Comparison of ENCODE assay signal across 15 cellular contexts in the genomic region with DNA sequence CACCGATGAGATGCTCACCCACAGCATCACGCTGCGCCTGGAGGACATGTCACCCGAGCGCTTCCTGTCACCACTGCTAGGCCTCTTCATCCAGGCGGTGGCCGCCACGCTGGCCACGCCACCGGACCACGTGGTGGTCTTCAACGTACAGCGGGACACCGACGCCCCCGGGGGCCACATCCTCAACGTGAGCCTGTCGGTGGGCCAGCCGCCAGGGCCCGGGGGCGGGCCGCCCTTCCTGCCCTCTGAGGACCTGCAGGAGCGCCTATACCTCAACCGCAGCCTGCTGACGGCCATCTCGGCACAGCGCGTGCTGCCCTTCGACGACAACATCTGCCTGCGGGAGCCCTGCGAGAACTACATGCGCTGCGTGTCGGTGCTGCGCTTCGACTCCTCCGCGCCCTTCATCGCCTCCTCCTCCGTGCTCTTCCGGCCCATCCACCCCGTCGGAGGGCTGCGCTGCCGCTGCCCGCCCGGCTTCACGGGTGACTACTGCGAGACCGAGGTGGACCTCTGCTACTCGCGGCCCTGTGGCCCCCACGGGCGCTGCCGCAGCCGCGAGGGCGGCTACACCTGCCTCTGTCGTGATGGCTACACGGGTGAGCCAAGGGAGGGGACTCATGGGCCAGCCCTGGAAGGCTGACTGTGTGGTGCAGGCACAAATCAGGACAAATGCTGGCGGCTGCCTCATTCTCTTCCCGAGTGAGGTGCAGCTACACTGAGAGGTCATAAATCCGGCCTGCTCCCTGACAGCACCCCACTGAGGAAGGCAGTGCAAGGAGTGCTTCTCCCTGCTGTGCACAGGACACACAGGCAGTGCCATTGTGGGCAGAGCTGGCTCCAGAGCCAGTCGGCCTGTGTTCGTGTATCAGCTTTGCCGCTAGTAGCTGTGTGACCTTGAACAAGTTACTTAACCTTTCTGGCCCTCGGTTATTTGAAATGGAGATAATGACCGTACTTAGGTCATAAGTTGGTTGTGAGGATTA. TPM values are rescaled to one million over a fixed set of nuclear protein-coding genes. Genes with fewer than 3 reads are reported as not detected.
DNase-seq lines count a peak whose midpoint lies in the region; ATAC-seq, FAIRE-seq and TF ChIP-seq lines count a peak whose summit lies in the region.
"Had no signal": no experiment of that assay in that cellular context is flagged by ENCODE, and none has a peak within 500 bp of the region (broad histone marks: within the 10 kb centered on the region; RNA-seq: fewer than 3 reads in every experiment).

No MANE protein-coding gene starts in this region.

- no peak for TF ChIP-seq EP300 in K562 (IDR thresholded peaks at IDR 0.05; ENCODE audit: low read length)

- in situ Hi-C loops in K562 (cut with MboI) = no loop called here

- no peak for FAIRE-seq in K562 (lab: Jason Lieb, UNC)

- H2AFZ ChIP-seq in K562 (ENCODE audit: low read depth, low read length) = no peak overlapping the region

- CTCF ChIA-PET in K562 (lab: Yijun Ruan, JAX; ENCODE audit: low intra/inter-chr PET ratio) = no interaction called here
- CTCF ChIA-PET in activated CD4-positive, alpha-beta T cell treated with anti-CD3 and anti-CD28 coated beads, Interleukin-2, amount 10 ng/mL, durations not matched to agents 7 days and 5 days (lab: Charles Lee) = interaction anchor here (2.3 kb wide), 1 partner anchor 273 kb away, joined by 7 read pairs; no protein-coding TSS in a partner anchor

- peaks cover 6% of the 10 kb centered on the region for H3K4me1 Mint-ChIP-seq in activated CD4-positive, alpha-beta T cell treated with anti-CD3 and anti-CD28 coated beads, Interleukin-2, amount 10 ng/mL, durations not matched to agents 7 days and 5 days

- no peaks in the 10 kb centered on the region for H3K9me3 Mint-ChIP-seq in activated CD4-positive, alpha-beta T cell treated with anti-CD3 and anti-CD28 coated beads, Interleukin-2, amount 10 ng/mL, durations not matched to agents 7 days and 5 days
- H3K9me3 Mint-ChIP-seq: CD8-positive, alpha-beta memory T cell had no signal

- no peaks in the 10 kb centered on the region for H3K9me3 ChIP-seq in K562 (replicated peaks; ENCODE audit: control insufficient read depth, insufficient read depth, low read depth, low read length)
- H3K9me3 ChIP-seq in BE2C = no peaks in the 10 kb centered on the region
- H3K9me3 ChIP-seq: Peyer's patch, SJCRH30 had no signal

- no peak for TF ChIP-seq POLR2A in K562 (conservative IDR thresholded peaks at IDR 0.05)

- POLR2A ChIA-PET in K562 (lab: Yijun Ruan, JAX) = no interaction called here
- POLR2A ChIA-PET in activated CD4-positive, alpha-beta T cell treated with anti-CD3 and anti-CD28 coated beads, Interleukin-2, amount 10 ng/mL, durations not matched to agents 7 days and 5 days (lab: Charles Lee) = no interaction called here

- peaks cover 22% of the 10 kb centered on the region for H3K79me2 ChIP-seq in K562 (ENCODE audit: control insufficient read depth, insufficient read depth, low read length)

- H3K9me1 ChIP-seq in K562 (ENCODE audit: control insufficient read depth, insufficient read depth, low read length) = peaks cover 4% of the 10 kb centered on the region

- no peak overlapping the region for H3K27ac Mint-ChIP-seq in activated CD4-positive, alpha-beta T cell treated with anti-CD3 and anti-CD28 coated beads, Interleukin-2, amount 10 ng/mL, durations not matched to agents 7 days and 5 days

- BruUV-seq in K562 (replicated peaks; lab: Mats Ljungman, UMichigan) = no TSS peak

- H3K4me1 ChIP-seq in K562 (replicated peaks in 1 of 2; ENCODE audit: control insufficient read depth in 2 of 2, insufficient read depth in 2 of 2, low read length in 2 of 2) (peaks cover 26 to 65% of the 10 kb centered on the region in 2 experiments), BE2C (peaks cover 23% of the 10 kb centered on the region)

- no peaks in the 10 kb centered on the region for H3K27me3 Mint-ChIP-seq in activated CD4-positive, alpha-beta T cell treated with anti-CD3 and anti-CD28 coated beads, Interleukin-2, amount 10 ng/mL, durations not matched to agents 7 days and 5 days
- H3K27me3 Mint-ChIP-seq: CD8-positive, alpha-beta memory T cell had no signal

- no peak overlapping the region for H3K4me3 Mint-ChIP-seq in activated CD4-positive, alpha-beta T cell treated with anti-CD3 and anti-CD28 coated beads, Interleukin-2, amount 10 ng/mL, durations not matched to agents 7 days and 5 days
- H3K4me3 Mint-ChIP-seq: CD8-positive, alpha-beta memory T cell had no signal

- TF ChIP-seq RAD21 in K562 (CRISPR knock-in tag; conservative IDR thresholded peaks at IDR 0.05 in 1 of 2, IDR thresholded peaks at IDR 0.05 in 1 of 2) = no peak

- H3K4me2 ChIP-seq in K562 (ENCODE audit: insufficient read depth, low read length) = no peak overlapping the region

- H4K20me1 ChIP-seq in K562 (replicated peaks; ENCODE audit: control insufficient read depth, insufficient read depth, low read length) = no peaks in the 10 kb centered on the region

- no peak overlapping the region for H3K4me3 ChIP-seq in H7 (ENCODE audit: insufficient read depth, low read depth, low read length)
- no peak overlapping the region for H3K4me3 ChIP-seq in K562
- no peak overlapping the region for H3K4me3 ChIP-seq in BE2C (ENCODE audit: low read depth, low read length)
- H3K4me3 ChIP-seq: Peyer's patch, SJCRH30 had no signal

- DNase-seq in ELF-1 (ENCODE audit: low read depth, low spot score) (peak; percentile 13), H7 (peak; percentile 62), K562 (ENCODE audit: extremely low read depth in 1 of 4, low spot score in 3 of 4) (no peak), BE2C (no peak), middle frontal gyrus (ENCODE audit: extremely low spot score, low spot score) (no peak)
- no peak for DNase-seq in activated CD4-positive, alpha-beta T cell treated with anti-CD3 and anti-CD28 coated beads, Interleukin-2, amount 10 ng/mL, durations not matched to agents 7 days and 5 days
- DNase-seq: CD8-positive, alpha-beta memory T cell; NCI-H146; NCI-H446 treated with DMSO at 0.1 percent for 48 hours; NCI-H774; Peyer's patch; SJCRH30 had no signal

- no peak overlapping the region for H3K27ac ChIP-seq in K562 (ENCODE audit: extremely low read depth, low read depth, low read length)
- H3K27ac ChIP-seq in layer of hippocampus (ENCODE audit: low read depth, low read length) = peak overlapping the region; percentile 30
- H3K27ac ChIP-seq: Peyer's patch, SJCRH30 had no signal

- no peak for ATAC-seq in K562
- no peak for ATAC-seq in HG03025 (IDR thresholded peaks at IDR 0.05; ENCODE audit: low FRiP score, unreplicated experiment)

- H3K27me3 ChIP-seq in H7 (ENCODE audit: control insufficient read depth, insufficient read depth, low read length) = no peaks in the 10 kb centered on the region
- no peaks in the 10 kb centered on the region for H3K27me3 ChIP-seq in K562 (ENCODE audit: control insufficient read depth in 2 of 2, insufficient read depth in 2 of 2, low read length in 2 of 2)
- no peaks in the 10 kb centered on the region for H3K27me3 ChIP-seq in layer of hippocampus (ENCODE audit: control insufficient read depth, insufficient read depth, low read length)
- no peaks in the 10 kb centered on the region for H3K27me3 ChIP-seq in BE2C
- H3K27me3 ChIP-seq: Peyer's patch, SJCRH30 had no signal

- peak overlapping the region in 1 of 2 experiments; percentile 10; a peak in 1 of 4 replicates for H3K9ac ChIP-seq in K562 (ENCODE audit: insufficient read depth in 1 of 2, low read depth in 2 of 2, low read length in 2 of 2)

- intact Hi-C loops in K562 (cut with micrococcal nuclease) = no loop called here

- TF ChIP-seq CTCF in K562 (IDR thresholded peaks at IDR 0.05 in 2 of 3, conservative IDR thresholded peaks at IDR 0.05 in 1 of 3; ENCODE audit: insufficient read depth in 2 of 3, low read depth in 1 of 3, low read length in 3 of 3) (no peak), BE2C (IDR thresholded peaks at IDR 0.05; ENCODE audit: low read depth, low read length) (no peak)

- H3K36me3 ChIP-seq in H7 (replicated peaks; ENCODE audit: control insufficient read depth, insufficient read depth, low read length) (no peaks in the 10 kb centered on the region), K562 (ENCODE audit: control insufficient read depth, insufficient read depth, low read length) (peaks cover 22% of the 10 kb centered on the region; the same call in 2 of the 3 replicates), BE2C (peaks cover 8% of the 10 kb centered on the region)
- H3K36me3 ChIP-seq: Peyer's patch, SJCRH30 had no signal

- H3K36me3 Mint-ChIP-seq in activated CD4-positive, alpha-beta T cell treated with anti-CD3 and anti-CD28 coated beads, Interleukin-2, amount 10 ng/mL, durations not matched to agents 7 days and 5 days (ENCODE audit: low read depth) = no peaks in the 10 kb centered on the region

- 91% methylated on average over 60 of the region's 69 CpGs for WGBS in K562 (ENCODE audit: insufficient coverage, low coverage, missing lambda C conversion rate)

RNA-seq across cellular contexts. Expression of a gene that starts 9.4 kb away (rescaled TPM):
- total RNA-seq in H7 (2014; rRNA removed; shearing (Covaris generic)) = 7.8 and 11.0 TPM in 2 replicates
- total RNA-seq in K562 (2011; cell fraction: chromatin; rRNA removed; ENCODE audit: low replicate concordance) = 44.8 and 129 TPM in 2 replicates
- total RNA-seq in K562 (2011; cell fraction: nucleolus; rRNA removed) = 69.9 and 80.7 TPM in 2 replicates
- total RNA-seq in K562 (2011; cell fraction: nucleoplasm; rRNA removed) = 57.7 and 69.2 TPM in 2 replicates
- 4.1 and 5.9 TPM in 2 replicates for total RNA-seq in K562 (2014; rRNA removed)
- 2.7 and 3.0 TPM in 2 replicates for total RNA-seq in K562 (2014; rRNA removed; fragmentation: Illumina TruSeq; extraction: Trizol)
- total RNA-seq in K562 (2015; rRNA removed; fragmentation: Illumina TruSeq; extraction: Trizol) = 4.2 and 5.0 TPM in 2 replicates
- total RNA-seq in K562 (2021) = 19.1 and 21.9 TPM in 2 replicates
- 7.2 and 8.2 TPM in 2 replicates for polyA plus RNA-seq in K562 (2011; rRNA removed)
- polyA plus RNA-seq in K562 (2011; cell fraction: cytosol; rRNA removed) = 8.3 and 12.6 TPM in 2 replicates
- 38.5 and 63.5 TPM in 2 replicates for polyA plus RNA-seq in K562 (2011; cell fraction: nucleus; rRNA removed)
- 15.6 and 17.8 TPM in 2 replicates for polyA plus RNA-seq in K562 (2012)
- 14.1 and 15.3 TPM in 2 replicates for polyA plus RNA-seq in K562 (2014; fragmentation: Illumina TruSeq; extraction: Trizol)
- polyA plus RNA-seq in K562 (2014; fragmentation: Nextera tagmentation; extraction: Ambion mirVana) = under 1 TPM; 0.31 to 0.86 TPM
- 9.0 and 10.2 TPM in 2 replicates for polyA plus RNA-seq in K562 (2014; rRNA removed)
- polyA minus RNA-seq in K562 (2011; rRNA and poly(A)+ RNA removed) = 14.3 and 24.2 TPM in 2 replicates
- polyA minus RNA-seq in K562 (2011; cell fraction: cytosol; rRNA and poly(A)+ RNA removed) = 23.8 and 25.3 TPM in 2 replicates
- 31.9 and 33.1 TPM in 2 replicates for polyA minus RNA-seq in K562 (2011; cell fraction: nucleus; rRNA and poly(A)+ RNA removed)
- 39.5 TPM for polyA plus RNA-seq in BE2C (2012; ENCODE audit: insufficient read depth, insufficient read length, low read depth)
- 1 to 10 TPM; 5.2 to 5.3 TPM for total RNA-seq in activated CD4-positive, alpha-beta T cell treated with anti-CD3 and anti-CD28 coated beads, Interleukin-2, amount 10 ng/mL, durations not matched to agents 7 days and 5 days

RNA-seq across cellular contexts. Expression of a gene that starts 24.2 kb away (rescaled TPM):
- 112 and 141 TPM in 2 replicates for total RNA-seq in H7 (2014; rRNA removed; shearing (Covaris generic))
- total RNA-seq in K562 (2011; cell fraction: chromatin; rRNA removed; ENCODE audit: low replicate concordance) = 69.7 and 109 TPM in 2 replicates
- total RNA-seq in K562 (2011; cell fraction: nucleolus; rRNA removed) = 85.4 and 86.3 TPM in 2 replicates
- 66.2 and 83.3 TPM in 2 replicates for total RNA-seq in K562 (2011; cell fraction: nucleoplasm; rRNA removed)
- total RNA-seq in K562 (2014; rRNA removed) (52.2 and 64.0 TPM in 2 replicates), K562 (2014; rRNA removed; fragmentation: Illumina TruSeq; extraction: Trizol) (27.9 and 28.7 TPM in 2 replicates), K562 (2015; rRNA removed; fragmentation: Illumina TruSeq; extraction: Trizol) (34.7 and 37.0 TPM in 2 replicates), K562 (2021) (51.8 and 55.4 TPM in 2 replicates)
- polyA plus RNA-seq in K562 (2011; rRNA removed) (39.3 and 59.5 TPM in 2 replicates), K562 (2014; fragmentation: Illumina TruSeq; extraction: Trizol) (41.8 and 49.7 TPM in 2 replicates), K562 (2014; fragmentation: Nextera tagmentation; extraction: Ambion mirVana) (1 to 10 TPM; 6.5 to 7.9 TPM), K562 (2014; rRNA removed) (56.1 and 65.2 TPM in 2 replicates)
- 40.2 and 44.2 TPM in 2 replicates for polyA plus RNA-seq in K562 (2011; cell fraction: cytosol; rRNA removed)
- 225 and 272 TPM in 2 replicates for polyA plus RNA-seq in K562 (2011; cell fraction: nucleus; rRNA removed)
- 43.7 and 45.1 TPM in 2 replicates for polyA plus RNA-seq in K562 (2012)
- polyA minus RNA-seq in K562 (2011; rRNA and poly(A)+ RNA removed) = 16.7 and 17.2 TPM in 2 replicates
- 15.9 and 17.8 TPM in 2 replicates for polyA minus RNA-seq in K562 (2011; cell fraction: cytosol; rRNA and poly(A)+ RNA removed)
- polyA minus RNA-seq in K562 (2011; cell fraction: nucleus; rRNA and poly(A)+ RNA removed) = 23.6 and 43.5 TPM in 2 replicates
- 6.6 TPM for polyA plus RNA-seq in BE2C (2012; ENCODE audit: insufficient read depth, insufficient read length, low read depth)
- total RNA-seq in activated CD4-positive, alpha-beta T cell treated with anti-CD3 and anti-CD28 coated beads, Interleukin-2, amount 10 ng/mL, durations not matched to agents 7 days and 5 days = 10 to 100 TPM; 32.7 to 34.5 TPM

RNA-seq across cellular contexts. Expression of a gene that starts 45.1 kb away (rescaled TPM):
- total RNA-seq in H7 (2014; rRNA removed; shearing (Covaris generic)) = 270 TPM in 2 replicates
- 340 and 395 TPM in 2 replicates for total RNA-seq in K562 (2011; cell fraction: chromatin; rRNA removed; ENCODE audit: low replicate concordance)
- total RNA-seq in K562 (2011; cell fraction: nucleolus; rRNA removed) = 195 and 209 TPM in 2 replicates
- total RNA-seq in K562 (2011; cell fraction: nucleoplasm; rRNA removed) = 265 and 293 TPM in 2 replicates
- 254 and 257 TPM in 2 replicates for total RNA-seq in K562 (2014; rRNA removed)
- total RNA-seq in K562 (2014; rRNA removed; fragmentation: Illumina TruSeq; extraction: Trizol) = 273 and 284 TPM in 2 replicates
- 211 and 221 TPM in 2 replicates for total RNA-seq in K562 (2015; rRNA removed; fragmentation: Illumina TruSeq; extraction: Trizol)
- 232 and 246 TPM in 2 replicates for total RNA-seq in K562 (2021)
- polyA plus RNA-seq in K562 (2011; rRNA removed) = 221 and 230 TPM in 2 replicates
- 149 and 217 TPM in 2 replicates for polyA plus RNA-seq in K562 (2011; cell fraction: cytosol; rRNA removed)
- polyA plus RNA-seq in K562 (2011; cell fraction: nucleus; rRNA removed) = 232 and 336 TPM in 2 replicates
- 195 and 518 TPM in 2 replicates for polyA plus RNA-seq in K562 (2012)
- 293 and 317 TPM in 2 replicates for polyA plus RNA-seq in K562 (2014; fragmentation: Illumina TruSeq; extraction: Trizol)
- polyA plus RNA-seq in K562 (2014; fragmentation: Nextera tagmentation; extraction: Ambion mirVana) = 100 to 1,000 TPM; 336 to 623 TPM
- polyA plus RNA-seq in K562 (2014; rRNA removed) = 235 and 240 TPM in 2 replicates
- 227 and 242 TPM in 2 replicates for polyA minus RNA-seq in K562 (2011; rRNA and poly(A)+ RNA removed)
- polyA minus RNA-seq in K562 (2011; cell fraction: cytosol; rRNA and poly(A)+ RNA removed) = 87.5 and 101 TPM in 2 replicates
- 92.1 and 168 TPM in 2 replicates for polyA minus RNA-seq in K562 (2011; cell fraction: nucleus; rRNA and poly(A)+ RNA removed)
- 865 TPM for polyA plus RNA-seq in BE2C (2012; ENCODE audit: insufficient read depth, insufficient read length, low read depth)
- 100 to 1,000 TPM; 138 to 140 TPM for total RNA-seq in activated CD4-positive, alpha-beta T cell treated with anti-CD3 and anti-CD28 coated beads, Interleukin-2, amount 10 ng/mL, durations not matched to agents 7 days and 5 days

RNA-seq across cellular contexts. Expression of a gene that starts 48.0 kb away (rescaled TPM):
- total RNA-seq in H7 (2014; rRNA removed; shearing (Covaris generic)) = not detected in 2 replicates
- 1.2 and 1.7 TPM in 2 replicates for total RNA-seq in K562 (2011; cell fraction: chromatin; rRNA removed; ENCODE audit: low replicate concordance)
- total RNA-seq in K562 (2011; cell fraction: nucleolus; rRNA removed) = 1.2 TPM in 2 replicates
- 1.5 TPM in 1 of 2 replicates, not detected in the other for total RNA-seq in K562 (2011; cell fraction: nucleoplasm; rRNA removed)
- total RNA-seq in K562 (2014; rRNA removed) = 0.49 and 0.50 TPM in 2 replicates
- total RNA-seq in K562 (2014; rRNA removed; fragmentation: Illumina TruSeq; extraction: Trizol) = 0.33 and 0.57 TPM in 2 replicates
- 0.15 and 0.22 TPM in 2 replicates for total RNA-seq in K562 (2015; rRNA removed; fragmentation: Illumina TruSeq; extraction: Trizol)
- 0.34 and 0.66 TPM in 2 replicates for total RNA-seq in K562 (2021)
- polyA plus RNA-seq in K562 (2011; rRNA removed) = 0.60 and 1.9 TPM in 2 replicates
- 0.52 and 2.6 TPM in 2 replicates for polyA plus RNA-seq in K562 (2011; cell fraction: cytosol; rRNA removed)
- 0.73 and 4.1 TPM in 2 replicates for polyA plus RNA-seq in K562 (2011; cell fraction: nucleus; rRNA removed)
- polyA plus RNA-seq in K562 (2012) = 0.08 and 0.36 TPM in 2 replicates
- 0.22 and 0.36 TPM in 2 replicates for polyA plus RNA-seq in K562 (2014; fragmentation: Illumina TruSeq; extraction: Trizol)
- under 1 TPM; 0.20 TPM for polyA plus RNA-seq in K562 (2014; fragmentation: Nextera tagmentation; extraction: Ambion mirVana)
- polyA plus RNA-seq in K562 (2014; rRNA removed) = 0.08 and 0.45 TPM in 2 replicates
- polyA minus RNA-seq in K562 (2011; rRNA and poly(A)+ RNA removed) = 0.42 and 0.74 TPM in 2 replicates
- 0.57 TPM in 1 of 2 replicates, not detected in the other for polyA minus RNA-seq in K562 (2011; cell fraction: cytosol; rRNA and poly(A)+ RNA removed)
- 0.56 and 0.67 TPM in 2 replicates for polyA minus RNA-seq in K562 (2011; cell fraction: nucleus; rRNA and poly(A)+ RNA removed)
- polyA plus RNA-seq in BE2C (2012; ENCODE audit: insufficient read depth, insufficient read length, low read depth) = 0.66 TPM
- total RNA-seq in activated CD4-positive, alpha-beta T cell treated with anti-CD3 and anti-CD28 coated beads, Interleukin-2, amount 10 ng/mL, durations not matched to agents 7 days and 5 days = not detected
- total RNA-seq: CD8-positive, alpha-beta memory T cell; H4; Peyer's patch had no signal
- polyA plus RNA-seq: CD8-positive, alpha-beta memory T cell had no signal

Comparison
In these comparisons a context has a peak if more than half of its experiments do, and no peak if none do; other contexts are left out.
1. DNase-seq: peak in ELF-1 (single experiment) and H7 (single experiment); none in K562 (0 of 4), BE2C (single experiment), middle frontal gyrus (single experiment) and activated CD4-positive, alpha-beta T cell treated with anti-CD3 and anti-CD28 coated beads, Interleukin-2, amount 10 ng/mL, durations not matched to agents 7 days and 5 days (single experiment).